Comparison of ENCODE assay signal across 21 cellular contexts in genomic region chr10:98433881-98434732, GRCh38. TPM values are rescaled to one million over a fixed set of nuclear protein-coding genes. Genes with fewer than 3 reads are reported as not detected.
DNase-seq lines count a peak whose midpoint lies in the region; ATAC-seq, FAIRE-seq and TF ChIP-seq lines count a peak whose summit lies in the region.
"Had no signal": no experiment of that assay in that cellular context is flagged by ENCODE, and none has a peak within 500 bp of the region (broad histone marks: within the 10 kb centered on the region; RNA-seq: fewer than 3 reads in every experiment).

No MANE protein-coding gene starts in this region.

- ATAC-seq in GM21786 (IDR thresholded peaks at IDR 0.05; ENCODE audit: unreplicated experiment) (no peak), GM21526 (IDR thresholded peaks at IDR 0.05; ENCODE audit: low FRiP score, unreplicated experiment) (no peak)
- ATAC-seq: esophagus mucosa, pancreas had no signal

- H3K9me2 ChIP-seq in GM23248 (ENCODE audit: insufficient read depth), result no peaks in the 10 kb centered on the region

- H3K9ac ChIP-seq in GM23248, result no peak overlapping the region
- H3K9ac ChIP-seq in trophoblast cell (ENCODE audit: low read length), result no peak overlapping the region
- H3K9ac ChIP-seq: BLaER1 had no signal

- H4K12ac ChIP-seq in trophoblast cell (ENCODE audit: low read depth, low read length), result no peak overlapping the region

- H3F3A ChIP-seq in GM23248 (ENCODE audit: insufficient read depth), result no peaks in the 10 kb centered on the region

- no peak overlapping the region for H3K4me3 Mint-ChIP-seq in type B pancreatic cell
- H3K4me3 Mint-ChIP-seq: brain, IgD-negative memory B cell had no signal

- H3K18ac ChIP-seq in trophoblast cell (ENCODE audit: low read length), result no peak overlapping the region

- no peak overlapping the region for H4K8ac ChIP-seq in trophoblast cell (ENCODE audit: low read depth, low read length)

- peaks cover 52% of the 10 kb centered on the region for H3K36me3 Mint-ChIP-seq in type B pancreatic cell

- H4K91ac ChIP-seq in trophoblast cell (ENCODE audit: low read depth, low read length), result peak overlapping the region; percentile 1

- H3K27ac Mint-ChIP-seq in type B pancreatic cell, result no peak overlapping the region
- H3K27ac Mint-ChIP-seq: brain, IgD-negative memory B cell had no signal

- H4K20me1 ChIP-seq in GM23248 (ENCODE audit: insufficient read depth), result no peaks in the 10 kb centered on the region; the same call in 1 of the 2 replicates

- no peak overlapping the region for H2BK5ac ChIP-seq in trophoblast cell (ENCODE audit: low read depth, low read length, poor library complexity)

- no peaks in the 10 kb centered on the region for H3K27me3 Mint-ChIP-seq in type B pancreatic cell
- H3K27me3 Mint-ChIP-seq: IgD-negative memory B cell had no signal

- 94 to 95% methylated on average over 18 to 21 of the region's 21 CpGs for WGBS in GM23248 (ENCODE audit: low coverage in 1 of 2, low lambda C conversion rate in 2 of 2, missing lambda C conversion rate in 2 of 2), 2 experiments
- no CpG with 5 or more reads among the region's 21 CpGs for WGBS in trophoblast cell (ENCODE audit: extremely low coverage, insufficient coverage, insufficient read length)

- H2AFZ ChIP-seq in GM23248, result no peak overlapping the region
- H2AFZ ChIP-seq in trophoblast cell (ENCODE audit: insufficient read depth, low read length, poor library complexity), result no peak overlapping the region

- H3K79me2 ChIP-seq in GM23248 (ENCODE audit: insufficient read depth), result no peaks in the 10 kb centered on the region
- H3K79me2 ChIP-seq in trophoblast cell (ENCODE audit: control insufficient read depth, insufficient read depth, low read length, poor library complexity), result no peaks in the 10 kb centered on the region

- in situ Hi-C loops in GM23248 (cut with MboI), result no loop called here

- peak; percentile 18 for DNase-seq in GM23248
- peak; percentile 82 for DNase-seq in RCC 7860 (ENCODE audit: low spot score)
- peak; percentile 25 for DNase-seq in epithelial cell of proximal tubule (ENCODE audit: low read depth)
- peak; percentile 90 to 95 for DNase-seq in trophoblast cell
- no peak for DNase-seq in HT-29 (ENCODE audit: low spot score)
- no peak for DNase-seq in type B pancreatic cell (ENCODE audit: extremely low spot score, unreplicated experiment)
- DNase-seq: DMS 273 treated with DMSO at 0.1 percent for 48 hours; dorsolateral prefrontal cortex; hippocampal formation; left cardiac atrium; NCI-H774; stimulated activated CD4-positive, alpha-beta T cell treated with anti-CD3 and anti-CD28 coated beads, Interleukin-4, amount 100 ng/mL, for 1 hour; stimulated activated CD8-positive, alpha-beta memory T cell treated with anti-CD3 and anti-CD28 coated beads, Interleukin-4, amount 100 ng/mL, for 48 hours had no signal

- H2BK12ac ChIP-seq in trophoblast cell (ENCODE audit: low read length), result no peak overlapping the region

- H3K14ac ChIP-seq in trophoblast cell (ENCODE audit: low read length), result no peak overlapping the region

- H3K4me2 ChIP-seq in GM23248 (ENCODE audit: unreplicated experiment), result no peak overlapping the region
- no peak overlapping the region for H3K4me2 ChIP-seq in trophoblast cell (ENCODE audit: low read length)
- H3K4me2 ChIP-seq: BLaER1 had no signal

- H2BK120ac ChIP-seq in trophoblast cell (ENCODE audit: insufficient read depth, low read length, poor library complexity), result no peak overlapping the region

- no peak overlapping the region for H3K23ac ChIP-seq in trophoblast cell (ENCODE audit: low read length)

- H2AK5ac ChIP-seq in trophoblast cell (ENCODE audit: low read length), result no peak overlapping the region

- peaks cover 32% of the 10 kb centered on the region for H3K36me3 ChIP-seq in GM23248 (ENCODE audit: low read depth)
- H3K36me3 ChIP-seq in trophoblast cell (ENCODE audit: control insufficient read depth in 1 of 2, insufficient read depth in 2 of 2, low read length in 2 of 2), result peaks cover 27 to 38% of the 10 kb centered on the region in 2 experiments

- no peak overlapping the region for H3K4ac ChIP-seq in trophoblast cell (ENCODE audit: low read depth, low read length)

- no peaks in the 10 kb centered on the region for H3K79me1 ChIP-seq in trophoblast cell (ENCODE audit: low read length)

- no peaks in the 10 kb centered on the region for H3K9me3 Mint-ChIP-seq in type B pancreatic cell

- H3K4me3 ChIP-seq in GM23248 (no peak overlapping the region), epithelial cell of proximal tubule (ENCODE audit: low read depth, low read length) (no peak overlapping the region), trophoblast cell (ENCODE audit: low read depth, low read length) (no peak overlapping the region)
- H3K4me3 ChIP-seq: BLaER1, dorsolateral prefrontal cortex, pancreas had no signal

- no peaks in the 10 kb centered on the region for H3K9me3 ChIP-seq in GM23248 (ENCODE audit: low read depth)
- H3K9me3 ChIP-seq in trophoblast cell (ENCODE audit: insufficient read depth, low read depth, low read length), result peaks cover 6% of the 10 kb centered on the region
- H3K9me3 ChIP-seq: pancreas had no signal

- FAIRE-seq in RCC 7860 (lab: Jason Lieb, UNC), result peak; percentile 87
- FAIRE-seq: GM18507, pancreas had no signal

- H3K27me3 ChIP-seq in GM23248 (replicated peaks; ENCODE audit: insufficient read depth) (no peaks in the 10 kb centered on the region), trophoblast cell (ENCODE audit: insufficient read depth, low read length) (no peaks in the 10 kb centered on the region)
- H3K27me3 ChIP-seq: BLaER1, dorsolateral prefrontal cortex, pancreas had no signal

- no peak overlapping the region for H3K27ac ChIP-seq in GM23248
- H3K27ac ChIP-seq in trophoblast cell (ENCODE audit: low read depth, low read length), result no peak overlapping the region
- H3K27ac ChIP-seq: BLaER1, dorsolateral prefrontal cortex, pancreas had no signal

- no peaks in the 10 kb centered on the region for H3K4me1 ChIP-seq in GM23248 (ENCODE audit: insufficient read depth)
- H3K4me1 ChIP-seq in trophoblast cell (ENCODE audit: control insufficient read depth in 1 of 2, insufficient read depth in 2 of 2, low read length in 2 of 2), result peaks cover 0 to 7% of the 10 kb centered on the region in 2 experiments
- H3K4me1 ChIP-seq: BLaER1, pancreas had no signal

- H3K4me1 Mint-ChIP-seq in type B pancreatic cell (ENCODE audit: unreplicated experiment), result no peaks in the 10 kb centered on the region
- H3K4me1 Mint-ChIP-seq: brain had no signal

- TF ChIP-seq CTCF in epithelial cell of proximal tubule (conservative IDR thresholded peaks at IDR 0.05; ENCODE audit: low read depth, low read length) (no peak), type B pancreatic cell (conservative IDR thresholded peaks at IDR 0.05) (no peak)

RNA-seq across cellular contexts. Expression of gene HPS1, which starts 12.6 kb away (rescaled TPM):
- 53.2 and 54.5 TPM in 2 replicates for total RNA-seq in GM23248 (2014; rRNA removed; shearing (Covaris generic))
- polyA plus RNA-seq in GM23248 (2016; fragmentation: Nextera tagmentation; extraction: Ambion mirVana), result 80.6 and 86.9 TPM in 2 replicates
- total RNA-seq in epithelial cell of proximal tubule, result 29.2 and 34.6 TPM in 2 replicates
- polyA plus RNA-seq in trophoblast cell (2013), result 16.8 and 17.5 TPM in 2 replicates
- total RNA-seq in HT-29 (2014; rRNA removed; shearing (Covaris generic)), result 44.2 and 49.8 TPM in 2 replicates
- total RNA-seq in type B pancreatic cell (ENCODE audit: low replicate concordance), result 60.5 and 72.4 TPM in 2 replicates

RNA-seq across cellular contexts. Expression of gene PYROXD2, which starts 19.1 kb away (rescaled TPM):
- total RNA-seq in GM23248 (2014; rRNA removed; shearing (Covaris generic)), result 13.8 and 14.0 TPM in 2 replicates
- polyA plus RNA-seq in GM23248 (2016; fragmentation: Nextera tagmentation; extraction: Ambion mirVana), result 12.0 and 12.1 TPM in 2 replicates
- 3.7 and 5.8 TPM in 2 replicates for total RNA-seq in epithelial cell of proximal tubule
- 1.3 and 1.5 TPM in 2 replicates for polyA plus RNA-seq in trophoblast cell (2013)
- 10.8 and 20.9 TPM in 2 replicates for total RNA-seq in HT-29 (2014; rRNA removed; shearing (Covaris generic))
- 6.1 and 14.9 TPM in 2 replicates for total RNA-seq in type B pancreatic cell (ENCODE audit: low replicate concordance)

Comparison
In these comparisons a context has a peak if more than half of its experiments do, and no peak if none do; other contexts are left out.
1. DNase-seq: peak in GM23248 (single experiment), RCC 7860 (single experiment), epithelial cell of proximal tubule (single experiment) and trophoblast cell (2 of 2); none in HT-29 (single experiment) and type B pancreatic cell (single experiment).